28 cellular contexts compared by ENCODE assay signal in genomic region chr19:17341386-17341785, GRCh38. TPM values are rescaled to one million over a fixed set of nuclear protein-coding genes. Genes with fewer than 3 reads are reported as not detected.
DNase-seq lines count a peak whose midpoint lies in the region; ATAC-seq, FAIRE-seq and TF ChIP-seq lines count a peak whose summit lies in the region.
"Had no signal": no experiment of that assay in that cellular context is flagged by ENCODE, and none has a peak within 500 bp of the region (broad histone marks: within the 10 kb centered on the region; RNA-seq: fewer than 3 reads in every experiment).

No MANE protein-coding gene starts in this region.

- no peak for TF ChIP-seq CTCF in HEK293 (tag by site-specific recombination; IDR thresholded peaks at IDR 0.05)
- TF ChIP-seq CTCF in H1 (IDR thresholded peaks at IDR 0.05; ENCODE audit: control extremely low read depth in 1 of 3, insufficient read depth in 1 of 3, low read depth in 1 of 3, low read length in 3 of 3) = no peak
- no peak for TF ChIP-seq CTCF in right lobe of liver (IDR thresholded peaks at IDR 0.05)

- H3K9ac ChIP-seq in H1 (replicated peaks in 1 of 4; ENCODE audit: extremely low read depth in 1 of 4, low read depth in 3 of 4, low read length in 3 of 4) = no peak overlapping the region; a peak in 1 of 7 replicates
- H3K9ac ChIP-seq: GM23248 had no signal

- 87% methylated on average over 14 of the region's 15 CpGs; no CpG with 5 or more reads in 1 of the 2 experiments for WGBS in H1 (ENCODE audit: extremely low coverage in 1 of 2, insufficient coverage in 1 of 2, insufficient read length in 1 of 2, insufficient replicate concordance in 2 of 2, low coverage in 1 of 2, low lambda C conversion rate in 2 of 2, missing lambda C conversion rate in 1 of 2), 2 experiments
- WGBS in right lobe of liver (ENCODE audit: insufficient coverage, low coverage, low lambda C conversion rate, missing lambda C conversion rate) = 97% methylated on average over 11 of the region's 15 CpGs

- POLR2A ChIA-PET in HEK293 (lab: Yijun Ruan, JAX) = no interaction called here
- POLR2A ChIA-PET in H1 (lab: Charles Lee; ENCODE audit: partially characterized antibody) = interaction anchor here (0.6 to 13.5 kb wide), 3 partner anchors 16 to 84 kb away, joined by 3 to 100 read pairs (median 4); no protein-coding TSS in a partner anchor

- no peak overlapping the region for H3K4me3 ChIP-seq in HEK293 (ENCODE audit: low read depth, low read length)
- H3K4me3 ChIP-seq in H1 (ENCODE audit: extremely low read depth in 1 of 4, insufficient read depth in 2 of 4, low read depth in 3 of 4, low read length in 4 of 4) = peak overlapping the region in 1 of 4 experiments; percentile 49; a peak in 2 of 8 replicates
- no peak overlapping the region for H3K4me3 ChIP-seq in right lobe of liver
- H3K4me3 ChIP-seq: GM23248, K562, PC-9, SJSA1 had no signal

- DNase-seq in H1 (ENCODE audit: low read depth in 1 of 2, low spot score in 2 of 2) (no peak), right lobe of liver (no peak), NCI-H2196 (lab: John Stamatoyannopoulos, UW; ENCODE audit: unreplicated experiment) (no peak), NCI-H345 (lab: John Stamatoyannopoulos, UW) (no peak), NCI-H774 (lab: John Stamatoyannopoulos, UW) (no peak)
- DNase-seq: BE2C, DMS153, DND-41, GM23248, HCEC 1CT, MV-4-11, NCI-H1105, NCI-H146, NCI-H1930, NCI-H2107, NCI-H446 treated with DMSO at 0.1 percent for 48 hours, NCI-H526, PC-9, Right ventricle myocardium superior had no signal

- no peak overlapping the region for H3K23ac ChIP-seq in H1 (ENCODE audit: insufficient read length)

- H3K27me3 ChIP-seq in H1 (replicated peaks in 1 of 4; ENCODE audit: control insufficient read depth in 3 of 4, extremely low read depth in 1 of 4, insufficient read depth in 3 of 4, low read length in 3 of 4) (no peaks in the 10 kb centered on the region), right lobe of liver (no peaks in the 10 kb centered on the region)
- H3K27me3 ChIP-seq: BE2C, SJSA1 had no signal

- no peak overlapping the region for H3K18ac ChIP-seq in H1 (ENCODE audit: extremely low read depth, low read length)

- TF ChIP-seq RAD21 in H1 (IDR thresholded peaks at IDR 0.05 in 1 of 2, conservative IDR thresholded peaks at IDR 0.05 in 1 of 2; ENCODE audit: low read depth in 2 of 2, low read length in 2 of 2) = no peak

- peaks cover 4% of the 10 kb centered on the region; the same call in 1 of the 2 replicates for H3K4me1 ChIP-seq in HEK293 (ENCODE audit: control insufficient read depth, insufficient read depth, low read length)
- H3K4me1 ChIP-seq in H1 (replicated peaks in 1 of 4; ENCODE audit: control insufficient read depth in 3 of 4, insufficient read depth in 4 of 4, low read length in 3 of 4) = peaks cover 0 to 25% (median 19%) of the 10 kb centered on the region in 4 experiments; a peak in 5 of 7 replicates
- peaks cover 0 to 13% (median 5%) of the 10 kb centered on the region in 4 donors for H3K4me1 ChIP-seq in right lobe of liver
- H3K4me1 ChIP-seq: BE2C had no signal

- intact Hi-C loops in right lobe of liver (cut with DNase I) = loop anchor here in 1 of 2 donors (10.0 kb wide), 1 partner anchor 113 kb away; no protein-coding TSS in a partner anchor

- no peak overlapping the region for H3K14ac ChIP-seq in H1 (ENCODE audit: insufficient read length)

- peaks cover 0 to 28% of the 10 kb centered on the region in 2 experiments; a peak in 2 of 3 replicates for H3K36me3 ChIP-seq in HEK293 (ENCODE audit: control insufficient read depth in 2 of 2, insufficient read depth in 1 of 2, low read length in 2 of 2)
- peaks cover 0 to 3% (median 0%) of the 10 kb centered on the region in 4 experiments; a peak in 1 of 8 replicates for H3K36me3 ChIP-seq in H1 (ENCODE audit: control insufficient read depth in 2 of 4, insufficient read depth in 4 of 4, low read length in 3 of 4)
- no peaks in the 10 kb centered on the region for H3K36me3 ChIP-seq in right lobe of liver
- H3K36me3 ChIP-seq: BE2C had no signal

- no peak overlapping the region for H4K5ac ChIP-seq in H1 (ENCODE audit: insufficient read length, low read depth, low read length)

- H2AFZ ChIP-seq in H1 (ENCODE audit: low read length) = no peak overlapping the region
- H2AFZ ChIP-seq: GM23248, PC-9 had no signal

- no peak overlapping the region for H3K4ac ChIP-seq in H1 (replicated peaks; ENCODE audit: insufficient read length, low read depth, low read length)

- H3K9me3 ChIP-seq in HEK293 (ENCODE audit: control insufficient read depth, insufficient read depth, low read depth, low read length) = no peaks in the 10 kb centered on the region
- no peaks in the 10 kb centered on the region for H3K9me3 ChIP-seq in H1 (ENCODE audit: insufficient read depth in 2 of 2, low read depth in 1 of 2, low read length in 1 of 2)
- H3K9me3 ChIP-seq in right lobe of liver = no peaks in the 10 kb centered on the region
- H3K9me3 ChIP-seq: BE2C, SJSA1 had no signal

- no peaks in the 10 kb centered on the region for H3K79me2 ChIP-seq in H1 (ENCODE audit: control insufficient read depth in 1 of 2, insufficient read depth in 2 of 2, low read length in 2 of 2)

- H2AK5ac ChIP-seq in H1 (ENCODE audit: low read depth, low read length) = no peak overlapping the region

- H2BK15ac ChIP-seq in H1 (ENCODE audit: low read length) = no peak overlapping the region

- peak overlapping the region; percentile 17 to 71; a peak in 1 of 4 replicates for H3K4me2 ChIP-seq in H1 (ENCODE audit: insufficient read depth in 1 of 2, low read depth in 2 of 2, low read length in 2 of 2)
- H3K4me2 ChIP-seq: PC-9 had no signal

- H3K56ac ChIP-seq in H1 (replicated peaks; ENCODE audit: insufficient read length, low read depth, low read length) = no peak overlapping the region

- H3K79me1 ChIP-seq in H1 (ENCODE audit: low read depth, low read length) = peaks cover 3% of the 10 kb centered on the region

- no peak overlapping the region for H4K91ac ChIP-seq in H1 (replicated peaks; ENCODE audit: insufficient read length, low read length)

- CTCF ChIA-PET in HEK293 (lab: Yijun Ruan, JAX) (interaction anchor here (0.6 to 3.1 kb wide), 2 partner anchors 48 to 1247 kb away, joined by 4 to 9 read pairs; no protein-coding TSS in a partner anchor), H1 (lab: Charles Lee; ENCODE audit: partially characterized antibody) (interaction anchor here (0.5 to 13.5 kb wide), 6 partner anchors 11 to 263 kb away, joined by 3 to 153 read pairs (median 4); partner anchors contain the start of gene CCDC194)

- TF ChIP-seq EP300 in H1 (IDR thresholded peaks at IDR 0.05; ENCODE audit: borderline replicate concordance in 1 of 2, low read depth in 2 of 2, low read length in 2 of 2) = no peak

- H4K20me1 ChIP-seq in H1 (replicated peaks in 1 of 2; ENCODE audit: control insufficient read depth in 1 of 2, insufficient read depth in 2 of 2, low read length in 2 of 2) = peaks cover 0 to 2% of the 10 kb centered on the region in 2 experiments

- H3K23me2 ChIP-seq in H1 (ENCODE audit: low read depth, low read length) = peaks cover 14% of the 10 kb centered on the region

- 0 out of 2 replicates have a peak overlapping the region, but pooled peaks have one; percentile 75 for H2BK5ac ChIP-seq in H1 (ENCODE audit: low read depth, low read length)

- H3K27ac ChIP-seq in HEK293 (ENCODE audit: extremely low read depth, low read depth, low read length) (no peak overlapping the region), H1 (ENCODE audit: low read depth, low read length) (no peak overlapping the region), right lobe of liver (peak overlapping the region in 2 of 3 donors; percentile 48 to 57)
- H3K27ac ChIP-seq: GM23248, PC-9, SJSA1 had no signal

- ATAC-seq in right lobe of liver (no peak), SK-N-SH treated with all-trans-retinoic acid at 6 μM for 48 hours (no peak)
- ATAC-seq: K562 had no signal

- H2BK12ac ChIP-seq in H1 (ENCODE audit: low read depth, low read length) = no peak overlapping the region

- TF ChIP-seq POLR2A in H1 (IDR thresholded peaks at IDR 0.05; ENCODE audit: control extremely low read depth in 1 of 2, low read depth in 2 of 2, low read length in 2 of 2) (no peak), right lobe of liver (IDR thresholded peaks at IDR 0.05) (no peak)

- H4K8ac ChIP-seq in H1 (ENCODE audit: extremely low read depth, insufficient read depth, low read length) = no peak overlapping the region

- no peak overlapping the region for H2BK120ac ChIP-seq in H1 (replicated peaks; ENCODE audit: low read depth, low read length)

- no peak for FAIRE-seq in H1 (lab: Jason Lieb, UNC)
- FAIRE-seq: GM12892, K562 had no signal

- H2BK20ac ChIP-seq in H1 (ENCODE audit: low read length) = no peak overlapping the region

RNA-seq across cellular contexts. Expression of gene GTPBP3, which starts 4.0 kb away (rescaled TPM):
- 52.7 and 56.0 TPM in 2 replicates for total RNA-seq in H1 (2021; fragmentation: NEBNext Ultra II Directional; extraction: Animal tissue kit (Norgen Biotek cat#: 25700))
- polyA plus RNA-seq in H1 (2011; rRNA removed) = 30.4 and 50.7 TPM in 2 replicates
- polyA plus RNA-seq in H1 (2011; cell fraction: cytosol; rRNA removed) = 37.3 TPM
- 94.2 TPM for polyA plus RNA-seq in H1 (2011; cell fraction: nucleus; rRNA removed)
- 41.3 to 58.3 TPM (median 52.0 TPM) in 4 replicates for polyA plus RNA-seq in H1 (2012, experiment 1 of 2)
- 35.5 TPM for polyA plus RNA-seq in H1 (2012, experiment 2 of 2)
- polyA plus RNA-seq in H1 (2013, experiment 1 of 2) = 25.7 TPM
- polyA plus RNA-seq in H1 (2013, experiment 2 of 2) = 24.6 TPM
- polyA minus RNA-seq in H1 (2011; rRNA and poly(A)+ RNA removed) = 11.5 and 15.3 TPM in 2 replicates
- polyA minus RNA-seq in H1 (2011; cell fraction: cytosol; rRNA and poly(A)+ RNA removed) = 29.7 TPM
- polyA minus RNA-seq in H1 (2011; cell fraction: nucleus; rRNA and poly(A)+ RNA removed) = 59.7 TPM
- 10 to 100 TPM; 10.3 to 23.6 (median 13.6) TPM for total RNA-seq in right lobe of liver

RNA-seq across cellular contexts. Expression of gene ANO8, which starts 6.7 kb away (rescaled TPM):
- total RNA-seq in H1 (2021; fragmentation: NEBNext Ultra II Directional; extraction: Animal tissue kit (Norgen Biotek cat#: 25700)) = 20.7 and 21.4 TPM in 2 replicates
- polyA plus RNA-seq in H1 (2011; rRNA removed) = 9.5 and 17.3 TPM in 2 replicates
- polyA plus RNA-seq in H1 (2011; cell fraction: cytosol; rRNA removed) = 12.3 TPM
- polyA plus RNA-seq in H1 (2011; cell fraction: nucleus; rRNA removed) = 132 TPM
- polyA plus RNA-seq in H1 (2012, experiment 1 of 2) = 12.0 to 21.7 TPM (median 19.9 TPM) in 4 replicates
- polyA plus RNA-seq in H1 (2012, experiment 2 of 2) = 6.5 TPM
- 10.9 TPM for polyA plus RNA-seq in H1 (2013, experiment 1 of 2)
- polyA plus RNA-seq in H1 (2013, experiment 2 of 2) = 9.5 TPM
- polyA minus RNA-seq in H1 (2011; rRNA and poly(A)+ RNA removed) = 5.0 and 5.9 TPM in 2 replicates
- polyA minus RNA-seq in H1 (2011; cell fraction: cytosol; rRNA and poly(A)+ RNA removed) = 7.3 TPM
- polyA minus RNA-seq in H1 (2011; cell fraction: nucleus; rRNA and poly(A)+ RNA removed) = 23.4 TPM
- 1 to 10 TPM; 5.0 to 8.8 (median 6.6) TPM for total RNA-seq in right lobe of liver

RNA-seq across cellular contexts. Expression of gene DDA1, which starts 32.0 kb away (rescaled TPM):
- 34.5 and 35.9 TPM in 2 replicates for total RNA-seq in H1 (2021; fragmentation: NEBNext Ultra II Directional; extraction: Animal tissue kit (Norgen Biotek cat#: 25700))
- 29.2 and 30.0 TPM in 2 replicates for polyA plus RNA-seq in H1 (2011; rRNA removed)
- polyA plus RNA-seq in H1 (2011; cell fraction: cytosol; rRNA removed) = 41.8 TPM
- polyA plus RNA-seq in H1 (2011; cell fraction: nucleus; rRNA removed) = 55.3 TPM
- polyA plus RNA-seq in H1 (2012, experiment 1 of 2) = 32.6 to 63.7 TPM (median 58.6 TPM) in 4 replicates
- polyA plus RNA-seq in H1 (2012, experiment 2 of 2) = 30.1 TPM
- polyA plus RNA-seq in H1 (2013, experiment 1 of 2) = 73.8 TPM
- polyA plus RNA-seq in H1 (2013, experiment 2 of 2) = 66.6 TPM
- polyA minus RNA-seq in H1 (2011; rRNA and poly(A)+ RNA removed) = 12.9 and 19.5 TPM in 2 replicates
- polyA minus RNA-seq in H1 (2011; cell fraction: cytosol; rRNA and poly(A)+ RNA removed) = 7.7 TPM
- 9.4 TPM for polyA minus RNA-seq in H1 (2011; cell fraction: nucleus; rRNA and poly(A)+ RNA removed)
- 10 to 100 TPM; 10.4 to 23.4 (median 14.1) TPM for total RNA-seq in right lobe of liver

RNA-seq across cellular contexts. Expression of gene MRPL34, which starts 35.7 kb away (rescaled TPM):
- 99.6 and 100 TPM in 2 replicates for total RNA-seq in H1 (2021; fragmentation: NEBNext Ultra II Directional; extraction: Animal tissue kit (Norgen Biotek cat#: 25700))
- 91.9 and 123 TPM in 2 replicates for polyA plus RNA-seq in H1 (2011; rRNA removed)
- 89.6 TPM for polyA plus RNA-seq in H1 (2011; cell fraction: cytosol; rRNA removed)
- 60.8 TPM for polyA plus RNA-seq in H1 (2011; cell fraction: nucleus; rRNA removed)
- polyA plus RNA-seq in H1 (2012, experiment 1 of 2) = 80.1 to 84.2 TPM (median 82.1 TPM) in 4 replicates
- 85.1 TPM for polyA plus RNA-seq in H1 (2012, experiment 2 of 2)
- polyA plus RNA-seq in H1 (2013, experiment 1 of 2) = 103 TPM
- 94.8 TPM for polyA plus RNA-seq in H1 (2013, experiment 2 of 2)
- 11.8 and 11.9 TPM in 2 replicates for polyA minus RNA-seq in H1 (2011; rRNA and poly(A)+ RNA removed)
- polyA minus RNA-seq in H1 (2011; cell fraction: cytosol; rRNA and poly(A)+ RNA removed) = 26.2 TPM
- 12.8 TPM for polyA minus RNA-seq in H1 (2011; cell fraction: nucleus; rRNA and poly(A)+ RNA removed)
- 100 to 1,000 TPM in 4 of 6 experiments, 10 to 100 TPM in 2; 63.5 to 363 (median 122) TPM for total RNA-seq in right lobe of liver

RNA-seq across cellular contexts. Expression of gene PLVAP, which starts 35.8 kb away (rescaled TPM):
- total RNA-seq in H1 (2021; fragmentation: NEBNext Ultra II Directional; extraction: Animal tissue kit (Norgen Biotek cat#: 25700)) = 0.27 TPM in 1 of 2 replicates, not detected in the other
- 0.32 and 0.35 TPM in 2 replicates for polyA plus RNA-seq in H1 (2011; rRNA removed)
- 0.10 TPM for polyA plus RNA-seq in H1 (2011; cell fraction: cytosol; rRNA removed)
- polyA plus RNA-seq in H1 (2011; cell fraction: nucleus; rRNA removed) = 0.53 TPM
- 0.12 to 1.2 TPM (median 0.67 TPM) in 4 replicates for polyA plus RNA-seq in H1 (2012, experiment 1 of 2)
- polyA plus RNA-seq in H1 (2012, experiment 2 of 2) = 0.41 TPM
- 0.08 TPM for polyA plus RNA-seq in H1 (2013, experiment 1 of 2)
- 0.06 TPM for polyA plus RNA-seq in H1 (2013, experiment 2 of 2)
- polyA minus RNA-seq in H1 (2011; rRNA and poly(A)+ RNA removed) = not detected in 2 replicates
- polyA minus RNA-seq in H1 (2011; cell fraction: cytosol; rRNA and poly(A)+ RNA removed) = not detected
- not detected for polyA minus RNA-seq in H1 (2011; cell fraction: nucleus; rRNA and poly(A)+ RNA removed)
- 10 to 100 TPM in 1 of 6 experiments, 1 to 10 TPM in 4, under 1 TPM in 1; 0.78 to 16.6 (median 4.1) TPM for total RNA-seq in right lobe of liver
- total RNA-seq: GM23248, HT-29, LHCN-M2, MCF 10A, PC-9, RPMI7951, SJSA1 had no signal
- polyA plus RNA-seq: GM23248 had no signal

Comparison
In these comparisons a context has a peak if more than half of its experiments do, and no peak if none do; other contexts are left out.
1. H3K27ac ChIP-seq: peak in right lobe of liver (2 of 3); none in HEK293 (single experiment) and H1 (single experiment).